10 cellular contexts compared by ENCODE assay signal in genomic region chr16:4392382-4393242, GRCh38. TPM values are rescaled to one million over a fixed set of nuclear protein-coding genes. Genes with fewer than 3 reads are reported as not detected.
DNase-seq lines count a peak whose midpoint lies in the region; ATAC-seq and TF ChIP-seq lines count a peak whose summit lies in the region.
"Had no signal": no experiment of that assay in that cellular context is flagged by ENCODE, and none has a peak within 500 bp of the region (broad histone marks: within the 10 kb centered on the region; RNA-seq: fewer than 3 reads in every experiment).

No MANE protein-coding gene starts in this region.

- H3K27me3 ChIP-seq in BLaER1 = no peaks in the 10 kb centered on the region
- H3K27me3 ChIP-seq in esophagus squamous epithelium = no peaks in the 10 kb centered on the region
- H3K27me3 ChIP-seq in neural progenitor cell = no peaks in the 10 kb centered on the region
- H3K27me3 ChIP-seq: SJCRH30 had no signal

- H3K4me3 Mint-ChIP-seq in neural progenitor cell = peak overlapping the region; percentile 46

- no peaks in the 10 kb centered on the region for H3K9me3 ChIP-seq in BLaER1
- no peaks in the 10 kb centered on the region for H3K9me3 ChIP-seq in esophagus squamous epithelium
- no peaks in the 10 kb centered on the region for H3K9me3 ChIP-seq in neural progenitor cell (ENCODE audit: low read depth)
- H3K9me3 ChIP-seq: SJCRH30 had no signal

- no peak for TF ChIP-seq POLR2A in esophagus squamous epithelium (IDR thresholded peaks at IDR 0.05)

- peak overlapping the region; percentile 94 for H3K27ac Mint-ChIP-seq in neural progenitor cell

- H3K27ac ChIP-seq in BLaER1 (peak overlapping the region; percentile 14), esophagus squamous epithelium (peak overlapping the region; percentile 58 to 80 (median 68)), neural progenitor cell (peak overlapping the region; percentile 50)
- H3K27ac ChIP-seq: SJCRH30 had no signal

- DNase-seq in NCI-H510A treated with DMSO at 0.1 percent for 48 hours (lab: John Stamatoyannopoulos, UW) (peak; percentile 68), esophagus squamous epithelium (lab: John Stamatoyannopoulos, UW) (no peak), neural progenitor cell (ENCODE audit: low spot score) (peak; percentile 68), middle frontal gyrus (ENCODE audit: extremely low spot score, low spot score) (no peak), SKM-1 treated with dmso at 0.1 percent for 144 hours (lab: John Stamatoyannopoulos, UW; ENCODE audit: unreplicated experiment) (no peak)
- DNase-seq: GF-D8, SJCRH30 had no signal

- H3K4me2 ChIP-seq in BLaER1 (peak overlapping the region; percentile 69), neural progenitor cell (peak overlapping the region; percentile 45)

- peaks cover 8% of the 10 kb centered on the region for H3K27me3 Mint-ChIP-seq in neural progenitor cell (ENCODE audit: insufficient read depth, low read depth)

- H3K79me2 ChIP-seq in neural progenitor cell (ENCODE audit: low read depth) = no peaks in the 10 kb centered on the region

- no peaks in the 10 kb centered on the region for H3K9me3 Mint-ChIP-seq in neural progenitor cell

- intact Hi-C loops in esophagus squamous epithelium (cut with DNase I) = no loop called here

- peaks cover 2% of the 10 kb centered on the region for H3K36me3 Mint-ChIP-seq in neural progenitor cell

- peaks cover 39% of the 10 kb centered on the region for H3K4me1 Mint-ChIP-seq in neural progenitor cell

- peak overlapping the region; percentile 48 for H2AFZ ChIP-seq in neural progenitor cell (replicated peaks)

- peaks cover 86% of the 10 kb centered on the region for H4K20me1 ChIP-seq in BLaER1
- H4K20me1 ChIP-seq in neural progenitor cell (ENCODE audit: low read depth) = no peaks in the 10 kb centered on the region

- TF ChIP-seq CTCF in esophagus squamous epithelium (IDR thresholded peaks at IDR 0.05) (no peak), neural progenitor cell (IDR thresholded peaks at IDR 0.05) (no peak)

- peaks cover 28% of the 10 kb centered on the region for H3F3A ChIP-seq in neural progenitor cell (ENCODE audit: low read depth)

- WGBS in esophagus squamous epithelium, 2 donors = 36 to 45% methylated on average over 9 to 10 of the region's 27 CpGs

- no peak for ATAC-seq in GM18868 (IDR thresholded peaks at IDR 0.05; ENCODE audit: unreplicated experiment)
- ATAC-seq in GM19395 (IDR thresholded peaks at IDR 0.05; ENCODE audit: unreplicated experiment) = no peak

- H3K36me3 ChIP-seq in BLaER1 (peaks cover 91% of the 10 kb centered on the region), esophagus squamous epithelium (peaks cover 0 to 62% (median 10%) of the 10 kb centered on the region in 3 donors), neural progenitor cell (no peaks in the 10 kb centered on the region)

- no peak overlapping the region for H3K4me3 ChIP-seq in BLaER1
- H3K4me3 ChIP-seq in esophagus squamous epithelium = no peak overlapping the region
- no peak overlapping the region for H3K4me3 ChIP-seq in neural progenitor cell
- H3K4me3 ChIP-seq: SJCRH30 had no signal

- 0 out of 2 replicates have a peak overlapping the region, but pooled peaks have one; percentile 4 for H3K9ac ChIP-seq in BLaER1
- H3K9ac ChIP-seq in neural progenitor cell = no peak overlapping the region

- H3K4me1 ChIP-seq in BLaER1 = peaks cover 76% of the 10 kb centered on the region
- H3K4me1 ChIP-seq in esophagus squamous epithelium = peaks cover 16 to 36% (median 18%) of the 10 kb centered on the region in 3 donors
- H3K4me1 ChIP-seq in neural progenitor cell = peaks cover 51% of the 10 kb centered on the region

RNA-seq across cellular contexts. Expression of gene VASN, which starts 21.0 kb away (rescaled TPM):
- 10 to 100 TPM in 3 of 4 donors, 1 to 10 TPM in 1; 9.2 to 20.2 (median 14.2) TPM for total RNA-seq in esophagus squamous epithelium
- 3.1 and 7.5 TPM in 2 replicates for total RNA-seq in neural progenitor cell (ENCODE audit: low replicate concordance)

RNA-seq across cellular contexts. Expression of gene CORO7, which starts 23.8 kb away (rescaled TPM):
- 10 to 100 TPM; 15.8 to 25.9 (median 17.8) TPM for total RNA-seq in esophagus squamous epithelium
- total RNA-seq in neural progenitor cell (ENCODE audit: low replicate concordance) = 6.8 and 21.8 TPM in 2 replicates

RNA-seq across cellular contexts. Expression of gene DNAJA3, which starts 33.1 kb away (rescaled TPM):
- total RNA-seq in esophagus squamous epithelium = 10 to 100 TPM; 45.2 to 59.1 (median 49.1) TPM
- 27.3 and 47.2 TPM in 2 replicates for total RNA-seq in neural progenitor cell (ENCODE audit: low replicate concordance)

RNA-seq across cellular contexts. Expression of gene PAM16, which starts 41.5 kb away (rescaled TPM):
- total RNA-seq in esophagus squamous epithelium (10 to 100 TPM; 29.5 to 40.8 (median 33.2) TPM), neural progenitor cell (ENCODE audit: low replicate concordance) (17.0 and 40.8 TPM in 2 replicates)

Comparison
In these comparisons a context has a peak if more than half of its experiments do, and no peak if none do; other contexts are left out.
1. H3K27ac ChIP-seq: peak in every context shown above with its lines; median percentile 68 in esophagus squamous epithelium; 50 in neural progenitor cell; 14 in BLaER1.
2. DNase-seq: peak in NCI-H510A treated with DMSO at 0.1 percent for 48 hours (single experiment) and neural progenitor cell (single experiment); none in esophagus squamous epithelium (single experiment), middle frontal gyrus (single experiment) and SKM-1 treated with dmso at 0.1 percent for 144 hours (single experiment).